Comparison of ENCODE assay signal across 24 cellular contexts in the genomic region with DNA sequence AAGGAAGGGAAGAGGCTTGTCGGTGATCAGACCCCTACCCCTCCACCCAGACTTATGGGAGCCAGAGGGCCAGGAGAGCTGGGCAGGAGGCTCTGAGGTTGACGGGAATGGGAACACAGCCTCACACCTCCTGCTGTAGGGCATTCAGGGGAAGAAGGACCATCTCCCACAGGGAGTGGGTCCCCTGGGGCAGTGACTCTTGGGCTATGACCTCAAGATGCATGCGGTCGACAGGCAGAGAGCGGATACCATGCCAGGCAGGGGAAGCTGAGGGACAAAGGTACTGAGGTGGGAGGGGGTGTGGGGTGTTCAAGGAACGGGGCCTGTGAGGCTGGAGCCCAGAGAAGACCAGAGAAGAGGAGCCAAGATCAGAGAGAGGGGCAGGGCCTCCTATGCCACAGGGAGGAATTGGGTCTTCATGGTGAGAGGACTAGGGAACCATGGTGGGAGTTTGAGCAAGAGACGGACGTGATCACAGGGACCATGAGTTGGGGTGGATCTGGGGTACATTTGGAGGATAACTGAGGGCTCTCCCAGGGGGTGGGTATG.
"Had no signal": no experiment of that assay in that cellular context is flagged by ENCODE, and none has a peak within 500 bp of the region (broad histone marks: within the 10 kb centered on the region; RNA-seq: fewer than 3 reads in every experiment).

No MANE protein-coding gene starts in this region.

- FAIRE-seq: astrocyte, bronchial epithelial cell, frontal cortex, small intestine had no signal

- H3K9me3 ChIP-seq: adrenal gland, colonic mucosa, esophagus muscularis mucosa, tibial artery had no signal

- H3K27me3 ChIP-seq: adrenal gland, colonic mucosa had no signal

- ATAC-seq: left cardiac atrium, sciatic nerve, T-helper 17 cell had no signal

- H3K9me3 Mint-ChIP-seq: activated CD4-positive, alpha-beta memory T cell treated with anti-CD3 and anti-CD28 coated beads, Interleukin-2, amount 10 ng/mL, durations not matched to agents 7 days and 5 days; activated CD4-positive, alpha-beta T cell treated with anti-CD3 and anti-CD28 coated beads, Interleukin-2, amount 10 ng/mL, durations not matched to agents 24 days and 14 days; nephron; stimulated activated naive CD8-positive, alpha-beta T cell treated with anti-CD3 and anti-CD28 coated beads, Interleukin-15, Interleukin-2, amounts not matched to agents 100 ng/mL and 50 ng/mL, for 24 hours had no signal

- H3K27ac Mint-ChIP-seq: activated CD4-positive, alpha-beta memory T cell treated with anti-CD3 and anti-CD28 coated beads, Interleukin-2, amount 10 ng/mL, durations not matched to agents 7 days and 5 days; activated CD4-positive, alpha-beta T cell treated with anti-CD3 and anti-CD28 coated beads, Interleukin-2, amount 10 ng/mL, durations not matched to agents 24 days and 14 days; activated naive CD8-positive, alpha-beta T cell; nephron; stimulated activated naive CD8-positive, alpha-beta T cell treated with anti-CD3 and anti-CD28 coated beads, Interleukin-15, Interleukin-2, amounts not matched to agents 100 ng/mL and 50 ng/mL, for 24 hours; T-helper 17 cell had no signal

- H3K4me1 ChIP-seq: adrenal gland, colonic mucosa had no signal

- H3K4me3 ChIP-seq: adrenal gland, colonic mucosa, esophagus muscularis mucosa, tibial artery had no signal

- H3K27ac ChIP-seq: adrenal gland, colonic mucosa, esophagus muscularis mucosa, tibial artery had no signal

- H3K4me3 Mint-ChIP-seq: activated CD4-positive, alpha-beta memory T cell treated with anti-CD3 and anti-CD28 coated beads, Interleukin-2, amount 10 ng/mL, durations not matched to agents 7 days and 5 days; activated CD4-positive, alpha-beta T cell treated with anti-CD3 and anti-CD28 coated beads, Interleukin-2, amount 10 ng/mL, durations not matched to agents 24 days and 14 days; activated naive CD8-positive, alpha-beta T cell; stimulated activated naive CD8-positive, alpha-beta T cell treated with anti-CD3 and anti-CD28 coated beads, Interleukin-15, Interleukin-2, amounts not matched to agents 100 ng/mL and 50 ng/mL, for 24 hours; T-helper 17 cell had no signal

- H3K27me3 Mint-ChIP-seq: activated CD4-positive, alpha-beta T cell treated with anti-CD3 and anti-CD28 coated beads, Interleukin-2, amount 10 ng/mL, durations not matched to agents 24 days and 14 days; activated naive CD8-positive, alpha-beta T cell; stimulated activated naive CD8-positive, alpha-beta T cell treated with anti-CD3 and anti-CD28 coated beads, Interleukin-15, Interleukin-2, amounts not matched to agents 100 ng/mL and 50 ng/mL, for 24 hours had no signal

- DNase-seq: activated CD4-positive, alpha-beta memory T cell treated with anti-CD3 and anti-CD28 coated beads, Interleukin-2, amount 10 ng/mL, durations not matched to agents 7 days and 5 days; activated CD4-positive, alpha-beta T cell treated with anti-CD3 and anti-CD28 coated beads, Interleukin-2, amount 10 ng/mL, durations not matched to agents 24 days and 14 days; activated gamma-delta T cell treated with Interleukin-2 at 50 U/mL for 16 hours; activated T-cell treated with anti-CD3 and anti-CD28 coated beads for 4 hours; colonic mucosa; head of caudate nucleus; hypothalamus; left cardiac atrium; posterior cingulate gyrus; small intestine; stimulated activated CD4-positive, alpha-beta T cell treated with anti-CD3 and anti-CD28 coated beads, Interleukin-15, amount 100 ng/mL, for 24 hours; stimulated activated CD8-positive, alpha-beta memory T cell treated with anti-CD3 and anti-CD28 coated beads, Interleukin-4, amount 100 ng/mL, for 48 hours; SW 1271; T-helper 17 cell; tibial artery had no signal

- H3K36me3 ChIP-seq: adrenal gland, colonic mucosa, esophagus muscularis mucosa, tibial artery had no signal

- H3K36me3 Mint-ChIP-seq: activated naive CD8-positive, alpha-beta T cell had no signal

- H3K4me1 Mint-ChIP-seq: nephron had no signal
